In genomic region chrX:102936972-102937371, GRCh38 we compare ENCODE assay signal across 4 cellular contexts. TPM values are rescaled to one million over a fixed set of nuclear protein-coding genes. Genes with fewer than 3 reads are reported as not detected.
"Had no signal": no experiment of that assay in that cellular context is flagged by ENCODE, and none has a peak within 500 bp of the region (broad histone marks: within the 10 kb centered on the region; RNA-seq: fewer than 3 reads in every experiment).

Gene RAB40AL (plus strand): TSS chrX:102937272. CDS start chrX:102937319, 47 bp downstream.

RNA-seq across cellular contexts. Expression of gene RAB40AL, which starts in this region (rescaled TPM):
- total RNA-seq: Right ventricle myocardium inferior, Right ventricle myocardium superior, RPMI7951, SK-MEL-5 had no signal
